ENCODE assay signal across 15 cellular contexts in the genomic region with DNA sequence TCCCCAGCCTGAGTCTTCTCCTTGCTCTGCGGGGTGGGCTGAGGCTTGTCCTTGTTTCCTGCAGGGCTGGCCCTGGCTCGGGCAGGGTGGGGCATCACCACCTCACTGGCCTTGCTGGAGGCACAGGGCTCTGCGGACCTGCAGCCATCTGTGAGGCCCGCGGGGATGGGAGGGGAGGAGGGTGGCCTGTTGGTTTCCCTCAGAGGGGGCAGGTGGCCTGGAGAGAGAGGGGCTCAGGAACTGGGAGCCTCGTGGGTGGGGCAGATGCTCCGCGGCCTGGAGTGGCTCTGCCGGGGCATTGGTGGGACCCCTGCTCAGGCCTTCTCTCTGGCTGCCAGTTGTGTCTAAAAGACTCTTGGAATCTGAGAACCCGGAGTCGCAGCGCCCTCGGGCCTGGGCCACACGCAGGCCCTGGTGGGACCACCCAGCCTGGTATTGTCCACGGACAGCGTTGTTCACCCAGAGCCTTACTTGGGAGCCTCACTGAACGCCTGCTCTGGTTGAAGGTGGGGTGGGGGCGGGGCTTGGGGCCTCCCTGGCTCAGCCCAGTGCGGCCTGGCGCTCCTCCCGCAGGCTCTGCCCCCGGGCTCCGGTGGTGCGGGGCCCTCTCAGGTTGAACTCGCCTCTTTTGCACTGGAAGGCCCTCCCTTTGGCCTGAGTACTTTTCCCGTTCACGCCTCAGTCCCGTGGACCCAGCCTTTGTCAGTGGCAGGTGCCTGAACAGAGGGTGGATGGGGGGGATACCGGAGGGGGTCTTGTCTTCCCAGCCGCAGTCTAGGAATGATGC.
DNase-seq lines count a peak whose midpoint lies in the region; TF ChIP-seq lines count a peak whose summit lies in the region.
"Had no signal": no experiment of that assay in that cellular context is flagged by ENCODE, and none has a peak within 500 bp of the region (broad histone marks: within the 10 kb centered on the region; RNA-seq: fewer than 3 reads in every experiment).

No MANE protein-coding gene starts in this region.

- H3K9ac ChIP-seq in smooth muscle cell (ENCODE audit: low read depth): no peak overlapping the region
- H3K9ac ChIP-seq: GM23248 had no signal

- H3K4me3 ChIP-seq in adrenal gland (no peak overlapping the region), smooth muscle cell (no peak overlapping the region), HAP-1 (no peak overlapping the region)
- H3K4me3 ChIP-seq: GM23248, skin epidermis had no signal

- H3K27ac ChIP-seq in adrenal gland: peak overlapping the region in 3 of 5 donors; percentile 27 to 91 (median 79)
- peak overlapping the region; percentile 93 for H3K27ac ChIP-seq in layer of hippocampus (ENCODE audit: low read depth, low read length)
- H3K27ac ChIP-seq in smooth muscle cell (ENCODE audit: low read depth): no peak overlapping the region
- H3K27ac ChIP-seq: GM23248 had no signal

- DNase-seq in ELF-1 (ENCODE audit: low read depth, low spot score) (peak; percentile 49), adrenal gland (peak in 2 of 7 donors; percentile 26 to 36), retina (peak; percentile 73), smooth muscle cell (lab: John Stamatoyannopoulos, UW; ENCODE audit: unreplicated experiment) (no peak), HAP-1 (ENCODE audit: low spot score in 2 of 2) (no peak), NCI-H748 (lab: John Stamatoyannopoulos, UW; ENCODE audit: unreplicated experiment) (no peak)
- no peak for DNase-seq in effector CD8-positive, alpha-beta T cell (lab: John Stamatoyannopoulos, UW)
- DNase-seq: activated T-cell treated with anti-CD3 and anti-CD28 coated beads, Interleukin-2, amount 50 U/mL, for 72 hours; GM23248; naive thymus-derived CD8-positive, alpha-beta T cell; NCI-H146; Right ventricle myocardium superior; T1000 had no signal

- no peaks in the 10 kb centered on the region for H3K79me2 ChIP-seq in smooth muscle cell (ENCODE audit: low read depth)

- TF ChIP-seq CTCF in adrenal gland (IDR thresholded peaks at IDR 0.05) (no peak), smooth muscle cell (IDR thresholded peaks at IDR 0.05; ENCODE audit: borderline replicate concordance, insufficient read depth, poor library complexity, severe bottlenecking) (no peak)

- H3K9me3 ChIP-seq in adrenal gland (replicated peaks in 1 of 3): no peaks in the 10 kb centered on the region
- H3K9me3 ChIP-seq in smooth muscle cell (replicated peaks; ENCODE audit: low read depth): no peaks in the 10 kb centered on the region
- H3K9me3 ChIP-seq in HAP-1: no peaks in the 10 kb centered on the region

- H4K20me1 ChIP-seq in smooth muscle cell (ENCODE audit: low read depth): no peaks in the 10 kb centered on the region

- intact Hi-C loops in adrenal gland (cut with DNase I): loop anchor here (5.0 to 10.0 kb wide), 3 partner anchors 53 to 383 kb away; a partner anchor contains a TSS

- in situ Hi-C loops in HAP-1 (cut with MboI; ENCODE audit: low sequenced_read_pairs): no loop called here

- peaks cover 13% of the 10 kb centered on the region for H3F3A ChIP-seq in smooth muscle cell (ENCODE audit: low read depth)

- WGBS in adrenal gland, 4 donors: 63 to 72% (median 67%) methylated on average over 13 to 30 of the region's 30 CpGs
- WGBS in smooth muscle cell (ENCODE audit: low lambda C conversion rate): 83% methylated on average over 20 of the region's 30 CpGs

- no peak overlapping the region for H2AFZ ChIP-seq in smooth muscle cell (ENCODE audit: low read depth)
- H2AFZ ChIP-seq: GM23248 had no signal

- no peak overlapping the region for H3K4me2 ChIP-seq in smooth muscle cell

- H3K36me3 ChIP-seq in adrenal gland (replicated peaks in 1 of 2) (peaks cover 0 to 34% of the 10 kb centered on the region in 2 donors), smooth muscle cell (ENCODE audit: low read depth) (no peaks in the 10 kb centered on the region), HAP-1 (replicated peaks) (peaks cover 9% of the 10 kb centered on the region)

- peaks cover 23 to 76% of the 10 kb centered on the region in 2 donors for H3K4me1 ChIP-seq in adrenal gland (replicated peaks in 1 of 2)
- peaks cover 5% of the 10 kb centered on the region for H3K4me1 ChIP-seq in smooth muscle cell (ENCODE audit: low read depth)
- no peaks in the 10 kb centered on the region for H3K4me1 ChIP-seq in HAP-1

- no peak for TF ChIP-seq POLR2A in adrenal gland (IDR thresholded peaks at IDR 0.05)

- H3K27me3 ChIP-seq in adrenal gland: no peaks in the 10 kb centered on the region
- no peaks in the 10 kb centered on the region for H3K27me3 ChIP-seq in layer of hippocampus (ENCODE audit: control insufficient read depth, insufficient read depth, low read length)
- no peaks in the 10 kb centered on the region for H3K27me3 ChIP-seq in smooth muscle cell (ENCODE audit: low read depth)
- H3K27me3 ChIP-seq in HAP-1 (ENCODE audit: low read depth): no peaks in the 10 kb centered on the region

Comparison
In these comparisons a context has a peak if more than half of its experiments do, and no peak if none do; other contexts are left out.
1. DNase-seq: peak in ELF-1 (single experiment) and retina (single experiment); none in smooth muscle cell (single experiment), effector CD8-positive, alpha-beta T cell (single experiment), HAP-1 (0 of 2) and NCI-H748 (single experiment).